12 cellular contexts compared by ENCODE assay signal in genomic region chr7:23722587-23723216, GRCh38. TPM values are rescaled to one million over a fixed set of nuclear protein-coding genes. Genes with fewer than 3 reads are reported as not detected.
A peak's percentile ranks its signal among the peaks of the same experiment; 100 is the strongest.
DNase-seq lines count a peak whose midpoint lies in the region; FAIRE-seq and TF ChIP-seq lines count a peak whose summit lies in the region.
"Not testable (repeated sequence)": the region's sequence is repeated elsewhere in the genome, so short reads cannot be mapped to it uniquely, and the experiment has no call there.
"Had no signal": no experiment of that assay in that cellular context is flagged by ENCODE, and none has a peak within 500 bp of the region (broad histone marks: within the 10 kb centered on the region; RNA-seq: fewer than 3 reads in every experiment).

No MANE protein-coding gene starts in this region.

- H2AFZ ChIP-seq in PC-9: 0 out of 2 replicates have a peak overlapping the region, but pooled peaks have one; percentile 14

- not testable (repeated sequence) for H3K9me3 ChIP-seq in PC-9 (ENCODE audit: insufficient read depth, low read depth); iPS-18c (ENCODE audit: control insufficient read depth, insufficient read depth, low read length); stomach

- not testable (repeated sequence) for TF ChIP-seq POLR2A in stomach (IDR thresholded peaks at IDR 0.05)

- H3K4me3 Mint-ChIP-seq in Calu3 (ENCODE audit: low read depth, unreplicated experiment): peak overlapping the region; percentile 73

- not testable (repeated sequence) for H3K23ac ChIP-seq in mesendoderm (ENCODE audit: low read length)

- H3K27me3 ChIP-seq in H7 (ENCODE audit: control insufficient read depth, insufficient read depth, low read length): peaks cover 34% of the 10 kb centered on the region
- H3K27me3 ChIP-seq in PC-9 (ENCODE audit: insufficient read depth, low read depth); bronchial epithelial cell (ENCODE audit: control insufficient read depth, insufficient read depth, low read length); mesendoderm (ENCODE audit: insufficient read depth, low read length, poor library complexity); stomach: not testable (repeated sequence)

- intact Hi-C loops in Calu3 (cut with micrococcal nuclease; ENCODE audit: unreplicated experiment); PC-9 (cut with micrococcal nuclease; ENCODE audit: unreplicated experiment); stomach (cut with DNase I; ENCODE audit: low total_unique reads): not testable (repeated sequence)

- not testable (repeated sequence) for H3K27me3 Mint-ChIP-seq in Calu3 (ENCODE audit: unreplicated experiment)

- POLR2A ChIA-PET in PC-9 (lab: Charles Lee; ENCODE audit: unreplicated experiment): not testable (repeated sequence)

- H3K27ac ChIP-seq in PC-9; mesendoderm (ENCODE audit: low read depth, low read length); stomach: not testable (repeated sequence)

- not testable (repeated sequence) for BruUV-seq in Calu3 (replicated peaks; lab: Mats Ljungman, UMichigan); PC-9 (replicated peaks; lab: Mats Ljungman, UMichigan)

- H3K4me3 ChIP-seq in H7 (ENCODE audit: insufficient read depth, low read depth, low read length) (peak overlapping the region; percentile 35; the same call in 1 of the 2 replicates), bronchial epithelial cell (ENCODE audit: low read depth, low read length) (peak overlapping the region; percentile 31), iPS-18c (ENCODE audit: insufficient read depth, low read depth, low read length) (peak overlapping the region; percentile 46; the same call in 1 of the 2 replicates), stomach (peak overlapping the region in 1 of 4 donors; percentile 15)
- not testable (repeated sequence) for H3K4me3 ChIP-seq in PC-9; mesendoderm (ENCODE audit: low read length)

- CTCF ChIA-PET in Calu3 (lab: Charles Lee): interaction anchor here (0.6 to 1.3 kb wide), 2 partner anchors 9 to 36 kb away, joined by 4 to 8 read pairs; no protein-coding TSS in a partner anchor
- CTCF ChIA-PET in PC-9 (lab: Charles Lee): not testable (repeated sequence)

- peak overlapping the region; percentile 93 for H2BK5ac ChIP-seq in mesendoderm (ENCODE audit: low read length)

- H3F3A ChIP-seq in PC-9 (ENCODE audit: insufficient read depth, low read depth): not testable (repeated sequence)

- peak overlapping the region; percentile 79 for H3K56ac ChIP-seq in mesendoderm (ENCODE audit: low read length)

- not testable (repeated sequence) for H2BK15ac ChIP-seq in mesendoderm (replicated peaks; ENCODE audit: low read depth)

- H4K5ac ChIP-seq in mesendoderm (ENCODE audit: low read length): not testable (repeated sequence)

- not testable (repeated sequence) for FAIRE-seq in bronchial epithelial cell (lab: Jason Lieb, UNC)

- not testable (repeated sequence) for H3K36me3 ChIP-seq in H7 (replicated peaks; ENCODE audit: control insufficient read depth, insufficient read depth, low read length); PC-9 (ENCODE audit: low read depth); bronchial epithelial cell (ENCODE audit: control insufficient read depth, insufficient read depth, low read length); mesendoderm (ENCODE audit: control insufficient read depth, insufficient read depth, low read length); stomach

- not testable (repeated sequence) for H4K8ac ChIP-seq in mesendoderm (ENCODE audit: low read depth, low read length)

- TF ChIP-seq EP300 in stomach (IDR thresholded peaks at IDR 0.05): not testable (repeated sequence)

- H3K4me1 ChIP-seq in PC-9 (replicated peaks; ENCODE audit: insufficient read depth); mesendoderm (ENCODE audit: control insufficient read depth, low read depth, low read length); stomach: not testable (repeated sequence)

- H3K79me2 ChIP-seq in PC-9 (ENCODE audit: low read depth); mesendoderm (ENCODE audit: control insufficient read depth, insufficient read depth, low read length): not testable (repeated sequence)

- peak overlapping the region; percentile 66 for H3K27ac Mint-ChIP-seq in Calu3 (ENCODE audit: unreplicated experiment)

- not testable (repeated sequence) for H3K9me2 ChIP-seq in PC-9 (ENCODE audit: insufficient read depth)

- DNase-seq in Calu3 (peak; percentile 73), LoVo (ENCODE audit: low spot score) (peak; percentile 56), PC-9 (peak in 1 of 2 experiments; percentile 37), bronchial epithelial cell (ENCODE audit: low read depth) (peak; percentile 32), mesendoderm (peak; percentile 13), stomach (peak; percentile 64)
- DNase-seq in H7: not testable (repeated sequence)

- TF ChIP-seq CTCF in Calu3 (IDR thresholded peaks at IDR 0.05; ENCODE audit: unreplicated experiment); PC-9 (conservative IDR thresholded peaks at IDR 0.05); bronchial epithelial cell (IDR thresholded peaks at IDR 0.05; ENCODE audit: insufficient read depth, low read length, severe bottlenecking); stomach (IDR thresholded peaks at IDR 0.05): not testable (repeated sequence)

- H4K20me1 ChIP-seq in PC-9 (ENCODE audit: insufficient read depth): not testable (repeated sequence)

- H3K4me1 Mint-ChIP-seq in Calu3 (ENCODE audit: low read depth, unreplicated experiment): not testable (repeated sequence)

- not testable (repeated sequence) for H2AK5ac ChIP-seq in mesendoderm (ENCODE audit: low read length)

- H3K79me1 ChIP-seq in mesendoderm (ENCODE audit: low read length): not testable (repeated sequence)

- H2BK120ac ChIP-seq in mesendoderm (ENCODE audit: low read depth, low read length): not testable (repeated sequence)

- H3K4me2 ChIP-seq in PC-9: peak overlapping the region; percentile 18; the same call in 1 of the 2 replicates
- not testable (repeated sequence) for H3K4me2 ChIP-seq in mesendoderm (ENCODE audit: low read length)

- H3K36me3 Mint-ChIP-seq in Calu3 (ENCODE audit: insufficient read depth, unreplicated experiment): not testable (repeated sequence)

- H3K9ac ChIP-seq in mesendoderm (ENCODE audit: low read length): not testable (repeated sequence)

- not testable (repeated sequence) for H3K18ac ChIP-seq in mesendoderm (ENCODE audit: low read length)

- H3K9me3 Mint-ChIP-seq in Calu3 (ENCODE audit: low read depth, unreplicated experiment): not testable (repeated sequence)

- not testable (repeated sequence) for H3K4ac ChIP-seq in mesendoderm (ENCODE audit: low read depth, low read length)

- WGBS in mesendoderm (ENCODE audit: extremely low coverage, insufficient coverage, low lambda C conversion rate): no CpG with 5 or more reads among the region's 21 CpGs
- WGBS in stomach, 5 donors: 55 to 82% (median 78%) methylated on average over 20 to 21 of the region's 21 CpGs

RNA-seq across cellular contexts. Expression of gene STK31, which starts 12.7 kb away (rescaled TPM):
- 1.7 and 2.1 TPM in 2 replicates for total RNA-seq in Calu3 (2022)
- 0.73 and 0.92 TPM in 2 replicates for total RNA-seq in H7 (2014; rRNA removed; shearing (Covaris generic))
- 0.48 and 0.57 TPM in 2 replicates for total RNA-seq in PC-9 (2021)
- total RNA-seq in bronchial epithelial cell: under 0.01 and 0.26 TPM in 2 replicates
- polyA plus RNA-seq in mesendoderm (2013, experiment 1 of 2): 0.37 TPM
- 0.32 TPM for polyA plus RNA-seq in mesendoderm (2013, experiment 2 of 2)
- 1 to 10 TPM in 4 of 5 donors, not detected in 1; 1.7 to 9.0 (median 3.3) TPM for total RNA-seq in stomach
- polyA plus RNA-seq in stomach: under 1 TPM in 2 of 3 donors, not detected in 1; 0.65 to 0.68 TPM
- total RNA-seq: GM23248, HepG2, MCF 10A had no signal
- polyA plus RNA-seq: BJ, GM23248, HepG2 had no signal

RNA-seq across cellular contexts. Expression of gene FAM221A, which starts 42.7 kb away (rescaled TPM):
- total RNA-seq in Calu3 (2022) (25.2 and 30.8 TPM in 2 replicates), PC-9 (2021) (2.4 and 3.6 TPM in 2 replicates), bronchial epithelial cell (2.6 and 5.0 TPM in 2 replicates), stomach (10 to 100 TPM; 15.4 to 79.9 (median 30.3) TPM)
- 16.6 and 21.7 TPM in 2 replicates for total RNA-seq in H7 (2014; rRNA removed; shearing (Covaris generic))
- 3.6 TPM for polyA plus RNA-seq in mesendoderm (2013, experiment 1 of 2)
- polyA plus RNA-seq in mesendoderm (2013, experiment 2 of 2): 3.8 TPM
- 10 to 100 TPM; 10.6 to 19.9 (median 10.9) TPM for polyA plus RNA-seq in stomach
- total RNA-seq: HepG2 had no signal
